Comparison of ENCODE assay signal across 8 cellular contexts in genomic region chr21:45818904-45819285, GRCh38.
A peak's percentile ranks its signal among the peaks of the same experiment; 100 is the strongest.
DNase-seq lines count a peak whose midpoint lies in the region; ATAC-seq and TF ChIP-seq lines count a peak whose summit lies in the region.

No MANE protein-coding gene starts in this region.

- H3K9me3 Mint-ChIP-seq in CD4-positive, CD25-positive, alpha-beta regulatory T cell, result no peaks in the 10 kb centered on the region
- peaks cover 0 to 8% of the 10 kb centered on the region in 2 donors for H3K9me3 Mint-ChIP-seq in activated T-cell treated with anti-CD3 and anti-CD28 coated beads, Interleukin-2, amount 50 U/mL, for 72 hours

- no peaks in the 10 kb centered on the region for H3K27me3 ChIP-seq in CD4-positive, CD25-positive, alpha-beta regulatory T cell (ENCODE audit: control insufficient read depth, insufficient read depth, low read length)

- no peaks in the 10 kb centered on the region for H3K9me3 ChIP-seq in CD4-positive, CD25-positive, alpha-beta regulatory T cell (ENCODE audit: control insufficient read depth in 2 of 2, low read length in 2 of 2)
- H3K9me3 ChIP-seq in mucosa of descending colon, result no peaks in the 10 kb centered on the region

- intact Hi-C loops in mucosa of descending colon (cut with DNase I, micrococcal nuclease), result no loop called here

- no peak for TF ChIP-seq CTCF in mucosa of descending colon (IDR thresholded peaks at IDR 0.05)

- H3K4me3 ChIP-seq in CD4-positive, CD25-positive, alpha-beta regulatory T cell (ENCODE audit: low read depth, low read length), result no peak overlapping the region
- H3K4me3 ChIP-seq in mucosa of descending colon, result no peak overlapping the region

- H3K4me3 Mint-ChIP-seq in CD4-positive, CD25-positive, alpha-beta regulatory T cell, result peak overlapping the region in 1 of 4 donors; percentile 22
- H3K4me3 Mint-ChIP-seq in activated T-cell treated with anti-CD3 and anti-CD28 coated beads, Interleukin-2, amount 50 U/mL, for 72 hours, result peak overlapping the region; percentile 64 to 83

- peak; percentile 77 to 82 for ATAC-seq in CD4-positive, CD25-positive, alpha-beta regulatory T cell (ENCODE audit: low read depth in 2 of 2)
- peak; percentile 76 to 80 for ATAC-seq in activated T-cell treated with anti-CD3 and anti-CD28 coated beads, Interleukin-2, amount 50 U/mL, for 72 hours (replicated peaks in 1 of 2)
- peak; percentile 38 for ATAC-seq in mucosa of descending colon

- H3K27ac Mint-ChIP-seq in CD4-positive, CD25-positive, alpha-beta regulatory T cell, result peak overlapping the region in 2 of 3 donors; percentile 37 to 55
- peak overlapping the region; percentile 99 for H3K27ac Mint-ChIP-seq in activated T-cell treated with anti-CD3 and anti-CD28 coated beads, Interleukin-2, amount 50 U/mL, for 72 hours

- H3K36me3 Mint-ChIP-seq in CD4-positive, CD25-positive, alpha-beta regulatory T cell, result no peaks in the 10 kb centered on the region
- H3K36me3 Mint-ChIP-seq in activated T-cell treated with anti-CD3 and anti-CD28 coated beads, Interleukin-2, amount 50 U/mL, for 72 hours (ENCODE audit: insufficient read depth in 2 of 2), result peaks cover 5 to 11% of the 10 kb centered on the region in 2 donors

- H3K4me1 ChIP-seq in CD4-positive, CD25-positive, alpha-beta regulatory T cell (ENCODE audit: control insufficient read depth, insufficient read depth, low read length, poor library complexity, severe bottlenecking), result peaks cover 9% of the 10 kb centered on the region
- H3K4me1 ChIP-seq in mucosa of descending colon (ENCODE audit: low read depth), result no peaks in the 10 kb centered on the region

- DNase-seq in CD4-positive, CD25-positive, alpha-beta regulatory T cell, result peak in 2 of 3 donors; percentile 10 to 57
- DNase-seq in NOMO-1 (lab: John Stamatoyannopoulos, UW; ENCODE audit: unreplicated experiment in 2 of 2) (peak; percentile 84 to 94), mucosa of descending colon (no peak), NCI-H2196 (lab: John Stamatoyannopoulos, UW; ENCODE audit: unreplicated experiment) (no peak), LoVo (ENCODE audit: low spot score) (no peak), NCI-H187 treated with DMSO at 0.1 percent for 48 hours (lab: John Stamatoyannopoulos, UW) (no peak), NCI-H187 (lab: John Stamatoyannopoulos, UW) (no peak)
- peak; percentile 90 to 93 for DNase-seq in activated T-cell treated with anti-CD3 and anti-CD28 coated beads, Interleukin-2, amount 50 U/mL, for 72 hours

- peaks cover 0 to 19% (median 13%) of the 10 kb centered on the region in 4 donors for H3K4me1 Mint-ChIP-seq in CD4-positive, CD25-positive, alpha-beta regulatory T cell
- H3K4me1 Mint-ChIP-seq in activated T-cell treated with anti-CD3 and anti-CD28 coated beads, Interleukin-2, amount 50 U/mL, for 72 hours (ENCODE audit: low read depth), result peaks cover 57% of the 10 kb centered on the region

- H3K27ac ChIP-seq in CD4-positive, CD25-positive, alpha-beta regulatory T cell (ENCODE audit: insufficient read depth, low read length, poor library complexity, severe bottlenecking), result no peak overlapping the region

- no peaks in the 10 kb centered on the region for H3K27me3 Mint-ChIP-seq in CD4-positive, CD25-positive, alpha-beta regulatory T cell
- peaks cover 7% of the 10 kb centered on the region for H3K27me3 Mint-ChIP-seq in activated T-cell treated with anti-CD3 and anti-CD28 coated beads, Interleukin-2, amount 50 U/mL, for 72 hours (ENCODE audit: low read depth)

- H3K36me3 ChIP-seq in CD4-positive, CD25-positive, alpha-beta regulatory T cell (ENCODE audit: control insufficient read depth, insufficient read depth, low read length), result no peaks in the 10 kb centered on the region
- H3K36me3 ChIP-seq in mucosa of descending colon (ENCODE audit: low read depth), result no peaks in the 10 kb centered on the region

Comparison
In these comparisons a context has a peak if more than half of its experiments do, and no peak if none do; other contexts are left out.
1. DNase-seq: peak in CD4-positive, CD25-positive, alpha-beta regulatory T cell (2 of 3), NOMO-1 (2 of 2) and activated T-cell treated with anti-CD3 and anti-CD28 coated beads, Interleukin-2, amount 50 U/mL, for 72 hours (2 of 2); none in mucosa of descending colon (0 of 3), NCI-H2196 (single experiment), LoVo (single experiment), NCI-H187 treated with DMSO at 0.1 percent for 48 hours (single experiment) and NCI-H187 (0 of 2).
2. Peak in every context shown above with its lines, with median percentiles within 50 percentile points of each other: ATAC-seq.